In the genomic region with DNA sequence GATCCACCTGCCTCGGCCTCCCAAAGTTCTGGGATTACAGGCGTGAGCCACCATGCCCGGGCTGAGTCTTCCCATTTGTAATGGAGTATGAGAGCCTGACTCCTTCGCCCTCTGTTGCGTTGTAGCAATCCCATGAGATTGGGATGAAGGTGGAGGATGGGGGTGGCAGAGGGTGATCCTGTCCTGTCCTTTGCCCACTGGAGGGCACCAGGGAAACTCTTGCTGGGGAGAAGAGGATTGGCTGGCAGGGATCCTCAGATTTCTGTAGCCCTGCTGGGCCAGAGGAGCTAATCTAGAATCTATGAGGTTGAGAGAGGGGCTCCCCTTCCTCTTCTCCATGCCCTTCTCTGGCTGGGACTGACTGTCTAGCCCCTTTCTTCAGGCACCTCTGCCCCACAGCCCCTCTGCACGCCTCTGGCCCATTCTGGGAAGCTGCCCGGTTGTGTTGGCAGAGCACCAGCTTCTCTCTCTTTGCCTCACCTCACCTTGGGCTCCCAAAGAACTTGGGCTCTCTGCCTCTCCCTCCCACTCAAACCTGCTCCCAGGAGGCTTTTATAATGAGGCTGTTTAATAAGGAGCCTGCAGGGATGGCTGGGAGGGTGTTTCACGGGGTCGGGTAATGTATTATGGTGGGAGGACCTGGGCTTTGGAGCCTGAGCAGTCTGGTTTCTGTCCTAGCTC, we compare ENCODE assay signal across 20 cellular contexts. TPM values are rescaled to one million over a fixed set of nuclear protein-coding genes. Genes with fewer than 3 reads are reported as not detected.
"Had no signal": no experiment of that assay in that cellular context is flagged by ENCODE, and none has a peak within 500 bp of the region (broad histone marks: within the 10 kb centered on the region; RNA-seq: fewer than 3 reads in every experiment).

No MANE protein-coding gene starts in this region.

- H3K36me3 ChIP-seq: neutrophil, right lobe of liver, transverse colon had no signal

- ATAC-seq: activated CD4-positive, CD25-positive, alpha-beta regulatory T cell treated with anti-CD3 and anti-CD28 coated beads, Interleukin-2, amount 50 U/mL, for 24 hours; activated CD8-positive, alpha-beta memory T cell treated with anti-CD3 and anti-CD28 coated beads, Interleukin-2, amount 10 ng/mL, durations not matched to agents 7 days and 5 days; activated T-cell treated with anti-CD3 and anti-CD28 coated beads, Interleukin-2, amount 50 U/mL, for 4 hours; esophagus mucosa; left colon; naive thymus-derived CD4-positive, alpha-beta T cell; right lobe of liver; stimulated activated memory B cell treated with anti-CD40 and anti-IgM and Interleukin-4, amounts not matched to agents 10 μg/mL and 1 μg/mL and 100 μg/mL, for 72 hours; T-helper 17 cell had no signal

- H3K27ac ChIP-seq: neutrophil, right lobe of liver, transverse colon had no signal

- H3K4me1 ChIP-seq: right lobe of liver, transverse colon had no signal

- H3K9me3 Mint-ChIP-seq: activated naive CD8-positive, alpha-beta T cell treated with anti-CD3 and anti-CD28 coated beads for 36 hours; activated T-cell treated with anti-CD3 and anti-CD28 coated beads, Interleukin-2, amount 50 U/mL, for 4 hours; naive thymus-derived CD4-positive, alpha-beta T cell; stimulated activated memory B cell treated with anti-CD40 and anti-IgM and Interleukin-4, amounts not matched to agents 10 μg/mL and 1 μg/mL and 100 μg/mL, for 72 hours had no signal

- H3K4me3 ChIP-seq: right lobe of liver, transverse colon had no signal

- H3K27me3 ChIP-seq: right lobe of liver, transverse colon had no signal

- H3K27ac Mint-ChIP-seq: activated CD8-positive, alpha-beta memory T cell treated with anti-CD3 and anti-CD28 coated beads, Interleukin-2, amount 10 ng/mL, durations not matched to agents 7 days and 5 days; activated naive CD8-positive, alpha-beta T cell treated with anti-CD3 and anti-CD28 coated beads for 36 hours; naive thymus-derived CD4-positive, alpha-beta T cell; progenitor cell of endocrine pancreas; stimulated activated memory B cell treated with anti-CD40 and anti-IgM and Interleukin-4, amounts not matched to agents 10 μg/mL and 1 μg/mL and 100 μg/mL, for 72 hours; T-helper 17 cell had no signal

- H3K36me3 Mint-ChIP-seq: activated CD8-positive, alpha-beta memory T cell treated with anti-CD3 and anti-CD28 coated beads, Interleukin-2, amount 10 ng/mL, durations not matched to agents 7 days and 5 days; activated naive CD8-positive, alpha-beta T cell treated with anti-CD3 and anti-CD28 coated beads for 36 hours; naive thymus-derived CD4-positive, alpha-beta T cell; stimulated activated memory B cell treated with anti-CD40 and anti-IgM and Interleukin-4, amounts not matched to agents 10 μg/mL and 1 μg/mL and 100 μg/mL, for 72 hours had no signal

- H3K4me3 Mint-ChIP-seq: activated CD8-positive, alpha-beta memory T cell treated with anti-CD3 and anti-CD28 coated beads, Interleukin-2, amount 10 ng/mL, durations not matched to agents 7 days and 5 days; activated naive CD8-positive, alpha-beta T cell treated with anti-CD3 and anti-CD28 coated beads for 36 hours; activated T-cell treated with anti-CD3 and anti-CD28 coated beads, Interleukin-2, amount 50 U/mL, for 4 hours; naive thymus-derived CD4-positive, alpha-beta T cell; stimulated activated memory B cell treated with anti-CD40 and anti-IgM and Interleukin-4, amounts not matched to agents 10 μg/mL and 1 μg/mL and 100 μg/mL, for 72 hours; T-helper 17 cell had no signal

- H3K4me1 Mint-ChIP-seq: activated CD8-positive, alpha-beta memory T cell treated with anti-CD3 and anti-CD28 coated beads, Interleukin-2, amount 10 ng/mL, durations not matched to agents 7 days and 5 days; activated naive CD8-positive, alpha-beta T cell treated with anti-CD3 and anti-CD28 coated beads for 36 hours; naive thymus-derived CD4-positive, alpha-beta T cell; stimulated activated memory B cell treated with anti-CD40 and anti-IgM and Interleukin-4, amounts not matched to agents 10 μg/mL and 1 μg/mL and 100 μg/mL, for 72 hours had no signal

- DNase-seq: activated CD4-positive, alpha-beta T cell treated with anti-CD3 and anti-CD28 coated beads, Interleukin-2, amount 50 U/mL, for 4 hours; activated CD8-positive, alpha-beta memory T cell treated with anti-CD3 and anti-CD28 coated beads, Interleukin-2, amount 10 ng/mL, durations not matched to agents 7 days and 5 days; activated gamma-delta T cell; activated naive CD8-positive, alpha-beta T cell treated with anti-CD3 and anti-CD28 coated beads for 36 hours; activated T-cell treated with anti-CD3 and anti-CD28 coated beads, Interleukin-2, amount 50 U/mL, for 4 hours; dermis blood vessel endothelial cell; left colon; naive thymus-derived CD4-positive, alpha-beta T cell; right lobe of liver; stimulated activated CD4-positive, alpha-beta T cell treated with anti-CD3 and anti-CD28 coated beads, Interleukin-1b, Interleukin-23, amount 100 ng/mL, for 48 hours; T-helper 17 cell; transverse colon had no signal

- H3K27me3 Mint-ChIP-seq: stimulated activated memory B cell treated with anti-CD40 and anti-IgM and Interleukin-4, amounts not matched to agents 10 μg/mL and 1 μg/mL and 100 μg/mL, for 72 hours had no signal

- H3K9me3 ChIP-seq: neutrophil, right lobe of liver, transverse colon had no signal

RNA-seq across cellular contexts. Expression of a gene that starts 9.5 kb away (rescaled TPM):
- total RNA-seq: activated naive CD8-positive, alpha-beta T cell treated with anti-CD3 and anti-CD28 coated beads for 36 hours; activated T-cell treated with anti-CD3 and anti-CD28 coated beads, Interleukin-2, amount 50 U/mL, for 4 hours; cerebellum; esophagus mucosa; progenitor cell of endocrine pancreas; right lobe of liver; T-helper 17 cell; transverse colon had no signal
- polyA plus RNA-seq: naive thymus-derived CD4-positive, alpha-beta T cell had no signal

RNA-seq across cellular contexts. Expression of a gene that starts 13.2 kb away (rescaled TPM):
- total RNA-seq: activated CD8-positive, alpha-beta memory T cell treated with anti-CD3 and anti-CD28 coated beads, Interleukin-2, amount 10 ng/mL, durations not matched to agents 7 days and 5 days; activated T-cell treated with anti-CD3 and anti-CD28 coated beads, Interleukin-2, amount 50 U/mL, for 4 hours; esophagus mucosa; left colon; mononuclear cell; naive thymus-derived CD4-positive, alpha-beta T cell; right lobe of liver; T-helper 17 cell; transverse colon had no signal
- polyA plus RNA-seq: mammary epithelial cell; naive thymus-derived CD4-positive, alpha-beta T cell had no signal

RNA-seq across cellular contexts. Expression of a gene that starts 24.0 kb away (rescaled TPM):
- total RNA-seq: activated CD8-positive, alpha-beta memory T cell treated with anti-CD3 and anti-CD28 coated beads, Interleukin-2, amount 10 ng/mL, durations not matched to agents 7 days and 5 days; activated naive CD8-positive, alpha-beta T cell treated with anti-CD3 and anti-CD28 coated beads for 36 hours; cerebellum; left colon; mononuclear cell; progenitor cell of endocrine pancreas; right lobe of liver; T-helper 17 cell; transverse colon had no signal
- polyA plus RNA-seq: naive thymus-derived CD4-positive, alpha-beta T cell had no signal
